ENCODE assay signal across 8 cellular contexts in genomic region chr1:16513412-16514106, GRCh38. TPM values are rescaled to one million over a fixed set of nuclear protein-coding genes. Genes with fewer than 3 reads are reported as not detected.
DNase-seq lines count a peak whose midpoint lies in the region; ATAC-seq, FAIRE-seq and TF ChIP-seq lines count a peak whose summit lies in the region.
"Not testable (repeated sequence)": the region's sequence is repeated elsewhere in the genome, so short reads cannot be mapped to it uniquely, and the experiment has no call there.

No MANE protein-coding gene starts in this region.

- not testable (repeated sequence) for TF ChIP-seq CTCF in DND-41 (IDR thresholded peaks at IDR 0.05; ENCODE audit: borderline replicate concordance, extremely low read depth, low read length, poor library complexity, severe bottlenecking); endothelial cell of umbilical vein (IDR thresholded peaks at IDR 0.05; ENCODE audit: extremely low read depth in 1 of 2, insufficient read depth in 1 of 2, low read depth in 1 of 2, low read length in 2 of 2); mucosa of descending colon (IDR thresholded peaks at IDR 0.05)

- not testable (repeated sequence) for H3K4me1 Mint-ChIP-seq in stimulated activated effector memory CD8-positive, alpha-beta T cell treated with anti-CD3 and anti-CD28 coated beads, Interleukin-12 subunit alpha, Interleukin-12 subunit beta, amount 100 ng/mL, for 72 hours

- H3K27ac ChIP-seq in DND-41 (ENCODE audit: low read length), result peak overlapping the region; percentile 54; the same call in 1 of the 2 replicates
- not testable (repeated sequence) for H3K27ac ChIP-seq in HUES64 (ENCODE audit: low read depth, low read length); endothelial cell of umbilical vein (ENCODE audit: insufficient read depth, low read depth, low read length)

- POLR2A ChIA-PET in endothelial cell of umbilical vein (lab: Charles Lee), result interaction anchor here (0.7 to 1.1 kb wide), 3 partner anchors 14 to 383 kb away, joined by 3 to 6 read pairs (median 3); partner anchors contain the start of genes NECAP2 and RNU1-2

- not testable (repeated sequence) for H2AFZ ChIP-seq in DND-41 (ENCODE audit: low read depth, low read length); endothelial cell of umbilical vein (ENCODE audit: low read depth, low read length)

- intact Hi-C loops in endothelial cell of umbilical vein (cut with micrococcal nuclease), result loop anchor here (2.0 to 5.0 kb wide), 2 partner anchors 141 to 391 kb away; no protein-coding TSS in a partner anchor
- intact Hi-C loops in mucosa of descending colon (cut with DNase I, micrococcal nuclease), result not testable (repeated sequence)

- H3K9me1 ChIP-seq in endothelial cell of umbilical vein (replicated peaks; ENCODE audit: control insufficient read depth, extremely low read depth, insufficient read depth, low read length), result not testable (repeated sequence)

- not testable (repeated sequence) for H3K9ac ChIP-seq in DND-41 (ENCODE audit: low read depth, low read length); endothelial cell of umbilical vein (replicated peaks; ENCODE audit: extremely low read depth, insufficient read depth, low read length)
- peak overlapping the region; percentile 58; the same call in 1 of the 2 replicates for H3K9ac ChIP-seq in HUES64 (ENCODE audit: low read depth, low read length)

- not testable (repeated sequence) for H3K79me2 ChIP-seq in DND-41 (ENCODE audit: insufficient read depth, low read length); endothelial cell of umbilical vein (ENCODE audit: control insufficient read depth, insufficient read depth, low read length)

- dilution Hi-C loops in endothelial cell of umbilical vein (cut with MboI; ENCODE audit: extremely low pct_ligation_motif_present, low sequenced_read_pairs), result not testable (repeated sequence)

- H3K36me3 ChIP-seq in DND-41 (ENCODE audit: insufficient read depth, low read length); HUES64 (ENCODE audit: insufficient read depth, low read length); endothelial cell of umbilical vein (ENCODE audit: control insufficient read depth in 2 of 2, extremely low read depth in 1 of 2, insufficient read depth in 2 of 2, low read length in 2 of 2); mucosa of descending colon (ENCODE audit: low read depth): not testable (repeated sequence)

- not testable (repeated sequence) for FAIRE-seq in endothelial cell of umbilical vein (lab: Jason Lieb, UNC)

- peak overlapping the region; percentile 27; the same call in 1 of the 2 replicates for H3K4me2 ChIP-seq in DND-41 (ENCODE audit: insufficient read depth, low read length)
- H3K4me2 ChIP-seq in endothelial cell of umbilical vein (ENCODE audit: insufficient read depth, low read length), result not testable (repeated sequence)

- TF ChIP-seq POLR2A in endothelial cell of umbilical vein (IDR thresholded peaks at IDR 0.05; ENCODE audit: low read depth, low read length), result peak; percentile 98

- CTCF ChIA-PET in endothelial cell of umbilical vein (lab: Charles Lee), result not testable (repeated sequence)

- not testable (repeated sequence) for H3K27ac Mint-ChIP-seq in stimulated activated effector memory CD8-positive, alpha-beta T cell treated with anti-CD3 and anti-CD28 coated beads, Interleukin-12 subunit alpha, Interleukin-12 subunit beta, amount 100 ng/mL, for 72 hours

- DNase-seq in DND-41, result peak; percentile 79
- peak; percentile 87 for DNase-seq in NOMO-1 treated with DMSO at 0.1 percent for 48 hours (lab: John Stamatoyannopoulos, UW; ENCODE audit: unreplicated experiment)
- DNase-seq in activated CD8-positive, alpha-beta memory T cell treated with anti-CD3 and anti-CD28 coated beads for 24 hours, result peak; percentile 91
- DNase-seq in endothelial cell of umbilical vein (ENCODE audit: low read depth, low spot score), result peak; percentile 89
- DNase-seq in mucosa of descending colon, result peak in 2 of 3 donors; percentile 41 to 66
- peak; percentile 42 to 85 for DNase-seq in stimulated activated effector memory CD8-positive, alpha-beta T cell treated with anti-CD3 and anti-CD28 coated beads, Interleukin-12 subunit alpha, Interleukin-12 subunit beta, amount 100 ng/mL, for 72 hours (ENCODE audit: low spot score in 2 of 2)

- not testable (repeated sequence) for H3K36me3 Mint-ChIP-seq in stimulated activated effector memory CD8-positive, alpha-beta T cell treated with anti-CD3 and anti-CD28 coated beads, Interleukin-12 subunit alpha, Interleukin-12 subunit beta, amount 100 ng/mL, for 72 hours

- H3K4me3 Mint-ChIP-seq in stimulated activated effector memory CD8-positive, alpha-beta T cell treated with anti-CD3 and anti-CD28 coated beads, Interleukin-12 subunit alpha, Interleukin-12 subunit beta, amount 100 ng/mL, for 72 hours, result not testable (repeated sequence)

- peaks cover 12% of the 10 kb centered on the region; the same call in 1 of the 2 replicates for H3K4me1 ChIP-seq in DND-41 (ENCODE audit: insufficient read depth, low read length)
- H3K4me1 ChIP-seq in HUES64 (ENCODE audit: insufficient read depth, low read length); endothelial cell of umbilical vein (ENCODE audit: control insufficient read depth, extremely low read depth, insufficient read depth, low read length); mucosa of descending colon (ENCODE audit: low read depth): not testable (repeated sequence)

- under 1% methylated on average over 9 of the region's 26 CpGs for WGBS in HUES64

- H4K20me1 ChIP-seq in DND-41 (ENCODE audit: insufficient read depth, low read length); endothelial cell of umbilical vein (replicated peaks; ENCODE audit: control insufficient read depth, extremely low read depth, insufficient read depth, low read length): not testable (repeated sequence)

- H3K4me3 ChIP-seq in DND-41 (ENCODE audit: low read depth in 1 of 2, low read length in 2 of 2) (peak overlapping the region in 1 of 2 experiments; percentile 41; a peak in 1 of 4 replicates), HUES64 (ENCODE audit: low read length) (peak overlapping the region; percentile 39)
- H3K4me3 ChIP-seq in endothelial cell of umbilical vein (replicated peaks in 1 of 3; ENCODE audit: insufficient read depth in 1 of 3, low read depth in 1 of 3, low read length in 3 of 3); mucosa of descending colon: not testable (repeated sequence)

- H3K9me3 ChIP-seq in DND-41 (ENCODE audit: insufficient read depth, low read length, severe bottlenecking); HUES64 (ENCODE audit: insufficient read depth, low read depth, low read length); endothelial cell of umbilical vein (replicated peaks; ENCODE audit: control insufficient read depth, insufficient read depth, low read length); mucosa of descending colon: not testable (repeated sequence)

- peak; percentile 97 for ATAC-seq in DND-41 (ENCODE audit: insufficient read depth, low read depth)
- ATAC-seq in GM21619 (IDR thresholded peaks at IDR 0.05; ENCODE audit: unreplicated experiment), result peak; percentile 89
- ATAC-seq in mucosa of descending colon, result peak; percentile 100
- ATAC-seq in stimulated activated effector memory CD8-positive, alpha-beta T cell treated with anti-CD3 and anti-CD28 coated beads, Interleukin-12 subunit alpha, Interleukin-12 subunit beta, amount 100 ng/mL, for 72 hours, result peak; percentile 98

- H3K27me3 ChIP-seq in DND-41 (ENCODE audit: insufficient read depth, low read length, poor library complexity); HUES64 (ENCODE audit: insufficient read depth, low read length); endothelial cell of umbilical vein (ENCODE audit: control insufficient read depth in 2 of 2, insufficient read depth in 2 of 2, low read length in 2 of 2): not testable (repeated sequence)

- H3K9me3 Mint-ChIP-seq in stimulated activated effector memory CD8-positive, alpha-beta T cell treated with anti-CD3 and anti-CD28 coated beads, Interleukin-12 subunit alpha, Interleukin-12 subunit beta, amount 100 ng/mL, for 72 hours, result not testable (repeated sequence)

- TSS peak; percentile 98 for BruUV-seq in endothelial cell of umbilical vein (replicated peaks; lab: Mats Ljungman, UMichigan)

TF ChIP-seq in endothelial cell of umbilical vein, 7 proteins besides CTCF, POLR2A, EP300 and RAD21:
- peak; percentile 95 for TF ChIP-seq POLR2AphosphoS5 (IDR thresholded peaks at IDR 0.05; ENCODE audit: insufficient read depth, low read depth, low read length)

RNA-seq across cellular contexts. Expression of gene RNU1-1, which starts 0.5 kb away (rescaled TPM):
- 27,992 TPM for polyA plus RNA-seq in HUES64 (2013, experiment 1 of 2)
- 20,955 TPM for polyA plus RNA-seq in HUES64 (2013, experiment 2 of 2)
- 1,319 and 2,019 TPM in 2 replicates for total RNA-seq in endothelial cell of umbilical vein
- polyA plus RNA-seq in endothelial cell of umbilical vein, result under 0.01 and 206 TPM in 2 replicates
- under 0.01 TPM in 1 of 2 replicates, not detected in the other for polyA plus RNA-seq in endothelial cell of umbilical vein (2011; cell fraction: cytosol; rRNA removed)
- polyA plus RNA-seq in endothelial cell of umbilical vein (2011; cell fraction: nucleus; rRNA removed), result under 0.01 TPM in 2 replicates
- polyA plus RNA-seq in endothelial cell of umbilical vein (2012), result 123 TPM in 1 of 2 replicates, not detected in the other
- polyA minus RNA-seq in endothelial cell of umbilical vein, result 9,566 and 13,963 TPM in 2 replicates
- polyA minus RNA-seq in endothelial cell of umbilical vein (2011; cell fraction: cytosol; rRNA and poly(A)+ RNA removed), result 46,668 TPM
- polyA minus RNA-seq in endothelial cell of umbilical vein (2011; cell fraction: nucleus; rRNA and poly(A)+ RNA removed), result 60,677 and 87,675 TPM in 2 replicates
- total RNA-seq in mucosa of descending colon, result 1,000 to 10,000 TPM; 2,195 to 6,222 (median 2,378) TPM
